Comparison of ENCODE assay signal across 18 cellular contexts in genomic region chr1:92996131-92996463, GRCh38.
"Had no signal": no experiment of that assay in that cellular context is flagged by ENCODE, and none has a peak within 500 bp of the region (broad histone marks: within the 10 kb centered on the region; RNA-seq: fewer than 3 reads in every experiment).

No MANE protein-coding gene starts in this region.

- H3K4me3 ChIP-seq: left ventricle myocardium inferior, ovary, upper lobe of right lung had no signal

- H3K27me3 ChIP-seq: ovary, upper lobe of right lung had no signal

- H3K27ac ChIP-seq: epithelial cell of prostate, left ventricle myocardium inferior, ovary, upper lobe of right lung had no signal

- DNase-seq: activated CD4-positive, alpha-beta T cell treated with anti-CD3 and anti-CD28 coated beads, Interleukin-2, amount 10 ng/mL, durations not matched to agents 7 days and 5 days; activated naive CD4-positive, alpha-beta T cell treated with Interleukin-2 at 50 U/mL for 16 hours; activated T-cell treated with anti-CD3 and anti-CD28 coated beads, Interleukin-2, amount 50 U/mL, for 24 hours; central memory CD4-positive, alpha-beta T cell; endodermal cell; foreskin melanocyte; kidney; left ventricle myocardium inferior; natural killer cell; ovary; stimulated activated CD4-positive, alpha-beta T cell treated with anti-CD3 and anti-CD28 coated beads, Interleukin-2, amount 100 ng/mL, for 24 hours; stimulated activated naive CD8-positive, alpha-beta T cell treated with anti-CD3 and anti-CD28 coated beads, Interleukin-15, Interleukin-2, amounts not matched to agents 100 U/mL and 50 U/mL, for 24 hours; T-helper 1 cell; T-helper 9 cell; upper lobe of right lung had no signal

- H3K9me3 ChIP-seq: left ventricle myocardium inferior, ovary, upper lobe of right lung had no signal

- H3K36me3 ChIP-seq: left ventricle myocardium inferior, ovary, upper lobe of right lung had no signal

- ATAC-seq: activated CD4-positive, CD25-positive, alpha-beta regulatory T cell treated with anti-CD3 and anti-CD28 coated beads, Interleukin-2, amount 50 U/mL, for 24 hours; activated CD8-positive, alpha-beta T cell treated with anti-CD3 and anti-CD28 coated beads, Interleukin-2, amount 10 ng/mL, durations not matched to agents 7 days and 5 days; natural killer cell; stimulated activated naive CD8-positive, alpha-beta T cell treated with anti-CD3 and anti-CD28 coated beads, Interleukin-15, Interleukin-2, amounts not matched to agents 100 U/mL and 50 U/mL, for 24 hours had no signal

- H3K4me1 ChIP-seq: upper lobe of right lung had no signal
